Comparison of ENCODE assay signal across 1 cellular context in the genomic region with DNA sequence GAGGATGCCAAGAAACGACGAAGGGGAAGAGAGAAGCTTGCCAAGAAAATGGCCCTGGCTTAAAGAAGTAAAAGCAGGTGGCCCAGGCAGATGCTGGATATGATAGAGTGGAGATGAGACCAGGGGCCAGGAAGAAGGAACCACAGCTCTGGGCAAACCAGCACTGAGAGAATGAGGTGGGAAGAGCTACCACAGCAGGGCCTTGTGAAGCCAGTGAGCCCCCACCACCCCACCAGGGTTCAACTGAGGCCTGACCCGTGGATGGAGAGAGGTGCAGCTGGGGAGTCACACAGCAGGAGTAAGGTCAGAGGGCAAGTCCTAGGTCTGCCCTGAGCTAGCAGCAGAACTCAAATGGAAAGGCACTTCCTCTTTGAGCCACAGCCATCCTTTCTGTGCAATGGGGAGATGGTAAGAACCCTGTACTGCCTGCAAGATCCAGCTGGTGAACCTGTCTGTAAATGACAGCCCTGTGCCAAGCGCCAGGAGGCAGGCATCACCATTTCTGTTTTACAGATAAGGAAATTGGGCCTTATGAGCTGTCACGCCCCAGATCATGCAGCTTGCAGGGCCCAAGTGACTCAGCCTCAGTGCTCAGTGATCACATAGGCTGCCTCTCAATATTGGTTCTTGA.
A peak's percentile ranks its signal among the peaks of the same experiment; 100 is the strongest.
TF ChIP-seq lines count a peak whose summit lies in the region.

No MANE protein-coding gene starts in this region.

TF ChIP-seq in K562, 482 proteins besides CTCF, POLR2A, EP300 and RAD21 (continued from another document and continues in another):
- TF ChIP-seq, protein P1, sequence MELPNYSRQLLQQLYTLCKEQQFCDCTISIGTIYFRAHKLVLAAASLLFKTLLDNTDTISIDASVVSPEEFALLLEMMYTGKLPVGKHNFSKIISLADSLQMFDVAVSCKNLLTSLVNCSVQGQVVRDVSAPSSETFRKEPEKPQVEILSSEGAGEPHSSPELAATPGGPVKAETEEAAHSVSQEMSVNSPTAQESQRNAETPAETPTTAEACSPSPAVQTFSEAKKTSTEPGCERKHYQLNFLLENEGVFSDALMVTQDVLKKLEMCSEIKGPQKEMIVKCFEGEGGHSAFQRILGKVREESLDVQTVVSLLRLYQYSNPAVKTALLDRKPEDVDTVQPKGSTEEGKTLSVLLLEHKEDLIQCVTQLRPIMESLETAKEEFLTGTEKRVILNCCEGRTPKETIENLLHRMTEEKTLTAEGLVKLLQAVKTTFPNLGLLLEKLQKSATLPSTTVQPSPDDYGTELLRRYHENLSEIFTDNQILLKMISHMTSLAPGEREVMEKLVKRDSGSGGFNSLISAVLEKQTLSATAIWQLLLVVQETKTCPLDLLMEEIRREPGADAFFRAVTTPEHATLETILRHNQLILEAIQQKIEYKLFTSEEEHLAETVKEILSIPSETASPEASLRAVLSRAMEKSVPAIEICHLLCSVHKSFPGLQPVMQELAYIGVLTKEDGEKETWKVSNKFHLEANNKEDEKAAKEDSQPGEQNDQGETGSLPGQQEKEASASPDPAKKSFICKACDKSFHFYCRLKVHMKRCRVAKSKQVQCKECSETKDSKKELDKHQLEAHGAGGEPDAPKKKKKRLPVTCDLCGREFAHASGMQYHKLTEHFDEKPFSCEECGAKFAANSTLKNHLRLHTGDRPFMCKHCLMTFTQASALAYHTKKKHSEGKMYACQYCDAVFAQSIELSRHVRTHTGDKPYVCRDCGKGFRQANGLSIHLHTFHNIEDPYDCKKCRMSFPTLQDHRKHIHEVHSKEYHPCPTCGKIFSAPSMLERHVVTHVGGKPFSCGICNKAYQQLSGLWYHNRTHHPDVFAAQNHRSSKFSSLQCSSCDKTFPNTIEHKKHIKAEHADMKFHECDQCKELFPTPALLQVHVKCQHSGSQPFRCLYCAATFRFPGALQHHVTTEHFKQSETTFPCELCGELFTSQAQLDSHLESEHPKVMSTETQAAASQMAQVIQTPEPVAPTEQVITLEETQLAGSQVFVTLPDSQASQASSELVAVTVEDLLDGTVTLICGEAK (IDR thresholded peaks at IDR 0.05) = no peak
- TF ChIP-seq, protein P1 (CRISPR knock-in tag; IDR thresholded peaks at IDR 0.05) = 0 out of 2 replicates have a peak, but pooled peaks have one; percentile 11
- TF ChIP-seq PHB2 (IDR thresholded peaks at IDR 0.05; ENCODE audit: low read depth) = no peak
- TF ChIP-seq EP400 (IDR thresholded peaks at IDR 0.05) = no peak
- TF ChIP-seq, protein P2, sequence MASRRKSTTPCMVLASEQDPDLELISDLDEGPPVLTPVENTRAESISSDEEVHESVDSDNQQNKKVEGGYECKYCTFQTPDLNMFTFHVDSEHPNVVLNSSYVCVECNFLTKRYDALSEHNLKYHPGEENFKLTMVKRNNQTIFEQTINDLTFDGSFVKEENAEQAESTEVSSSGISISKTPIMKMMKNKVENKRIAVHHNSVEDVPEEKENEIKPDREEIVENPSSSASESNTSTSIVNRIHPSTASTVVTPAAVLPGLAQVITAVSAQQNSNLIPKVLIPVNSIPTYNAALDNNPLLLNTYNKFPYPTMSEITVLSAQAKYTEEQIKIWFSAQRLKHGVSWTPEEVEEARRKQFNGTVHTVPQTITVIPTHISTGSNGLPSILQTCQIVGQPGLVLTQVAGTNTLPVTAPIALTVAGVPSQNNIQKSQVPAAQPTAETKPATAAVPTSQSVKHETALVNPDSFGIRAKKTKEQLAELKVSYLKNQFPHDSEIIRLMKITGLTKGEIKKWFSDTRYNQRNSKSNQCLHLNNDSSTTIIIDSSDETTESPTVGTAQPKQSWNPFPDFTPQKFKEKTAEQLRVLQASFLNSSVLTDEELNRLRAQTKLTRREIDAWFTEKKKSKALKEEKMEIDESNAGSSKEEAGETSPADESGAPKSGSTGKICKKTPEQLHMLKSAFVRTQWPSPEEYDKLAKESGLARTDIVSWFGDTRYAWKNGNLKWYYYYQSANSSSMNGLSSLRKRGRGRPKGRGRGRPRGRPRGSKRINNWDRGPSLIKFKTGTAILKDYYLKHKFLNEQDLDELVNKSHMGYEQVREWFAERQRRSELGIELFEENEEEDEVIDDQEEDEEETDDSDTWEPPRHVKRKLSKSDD (conservative IDR thresholded peaks at IDR 0.05; ENCODE audit: low read length) = no peak
- TF ChIP-seq, protein P3, sequence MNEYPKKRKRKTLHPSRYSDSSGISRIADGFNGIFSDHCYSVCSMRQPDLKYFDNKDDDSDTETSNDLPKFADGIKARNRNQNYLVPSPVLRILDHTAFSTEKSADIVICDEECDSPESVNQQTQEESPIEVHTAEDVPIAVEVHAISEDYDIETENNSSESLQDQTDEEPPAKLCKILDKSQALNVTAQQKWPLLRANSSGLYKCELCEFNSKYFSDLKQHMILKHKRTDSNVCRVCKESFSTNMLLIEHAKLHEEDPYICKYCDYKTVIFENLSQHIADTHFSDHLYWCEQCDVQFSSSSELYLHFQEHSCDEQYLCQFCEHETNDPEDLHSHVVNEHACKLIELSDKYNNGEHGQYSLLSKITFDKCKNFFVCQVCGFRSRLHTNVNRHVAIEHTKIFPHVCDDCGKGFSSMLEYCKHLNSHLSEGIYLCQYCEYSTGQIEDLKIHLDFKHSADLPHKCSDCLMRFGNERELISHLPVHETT (CRISPR knock-in tag; conservative IDR thresholded peaks at IDR 0.05 in 1 of 2, IDR thresholded peaks at IDR 0.05 in 1 of 2) = 0 out of 4 replicates have a peak, but pooled peaks of 1 of the 2 experiments have one; percentile 28
- no peak for TF ChIP-seq MCM2 (IDR thresholded peaks at IDR 0.05; ENCODE audit: low read depth)
- no peak for TF ChIP-seq ZNF589 (CRISPR knock-in tag; IDR thresholded peaks at IDR 0.05; ENCODE audit: low read depth)
- TF ChIP-seq GABPB2 (CRISPR knock-in tag; conservative IDR thresholded peaks at IDR 0.05) = no peak
- TF ChIP-seq FOSL1 (tag; conservative IDR thresholded peaks at IDR 0.05) = peak; percentile 79
- no peak for TF ChIP-seq PPARD (CRISPR knock-in tag; IDR thresholded peaks at IDR 0.05)
- TF ChIP-seq KLF16 (IDR thresholded peaks at IDR 0.05) = no peak
- no peak for TF ChIP-seq COPS2 (conservative IDR thresholded peaks at IDR 0.05)
- TF ChIP-seq, protein P4, sequence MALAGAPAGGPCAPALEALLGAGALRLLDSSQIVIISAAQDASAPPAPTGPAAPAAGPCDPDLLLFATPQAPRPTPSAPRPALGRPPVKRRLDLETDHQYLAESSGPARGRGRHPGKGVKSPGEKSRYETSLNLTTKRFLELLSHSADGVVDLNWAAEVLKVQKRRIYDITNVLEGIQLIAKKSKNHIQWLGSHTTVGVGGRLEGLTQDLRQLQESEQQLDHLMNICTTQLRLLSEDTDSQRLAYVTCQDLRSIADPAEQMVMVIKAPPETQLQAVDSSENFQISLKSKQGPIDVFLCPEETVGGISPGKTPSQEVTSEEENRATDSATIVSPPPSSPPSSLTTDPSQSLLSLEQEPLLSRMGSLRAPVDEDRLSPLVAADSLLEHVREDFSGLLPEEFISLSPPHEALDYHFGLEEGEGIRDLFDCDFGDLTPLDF (CRISPR knock-in tag; IDR thresholded peaks at IDR 0.05) = no peak
- TF ChIP-seq FOXA3 (CRISPR knock-in tag; conservative IDR thresholded peaks at IDR 0.05 in 1 of 2, IDR thresholded peaks at IDR 0.05 in 1 of 2) = 0 out of 4 replicates have a peak, but pooled peaks of 1 of the 2 experiments have one; percentile 14
- TF ChIP-seq CBFA2T2 (conservative IDR thresholded peaks at IDR 0.05) = no peak; the same call in 1 of the 2 replicates
- TF ChIP-seq, protein P5, sequence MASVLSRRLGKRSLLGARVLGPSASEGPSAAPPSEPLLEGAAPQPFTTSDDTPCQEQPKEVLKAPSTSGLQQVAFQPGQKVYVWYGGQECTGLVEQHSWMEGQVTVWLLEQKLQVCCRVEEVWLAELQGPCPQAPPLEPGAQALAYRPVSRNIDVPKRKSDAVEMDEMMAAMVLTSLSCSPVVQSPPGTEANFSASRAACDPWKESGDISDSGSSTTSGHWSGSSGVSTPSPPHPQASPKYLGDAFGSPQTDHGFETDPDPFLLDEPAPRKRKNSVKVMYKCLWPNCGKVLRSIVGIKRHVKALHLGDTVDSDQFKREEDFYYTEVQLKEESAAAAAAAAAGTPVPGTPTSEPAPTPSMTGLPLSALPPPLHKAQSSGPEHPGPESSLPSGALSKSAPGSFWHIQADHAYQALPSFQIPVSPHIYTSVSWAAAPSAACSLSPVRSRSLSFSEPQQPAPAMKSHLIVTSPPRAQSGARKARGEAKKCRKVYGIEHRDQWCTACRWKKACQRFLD (CRISPR knock-in tag; IDR thresholded peaks at IDR 0.05) = no peak
- TF ChIP-seq XRCC3 (IDR thresholded peaks at IDR 0.05) = no peak
- no peak for TF ChIP-seq ZEB2 (IDR thresholded peaks at IDR 0.05)
- TF ChIP-seq, protein P6, sequence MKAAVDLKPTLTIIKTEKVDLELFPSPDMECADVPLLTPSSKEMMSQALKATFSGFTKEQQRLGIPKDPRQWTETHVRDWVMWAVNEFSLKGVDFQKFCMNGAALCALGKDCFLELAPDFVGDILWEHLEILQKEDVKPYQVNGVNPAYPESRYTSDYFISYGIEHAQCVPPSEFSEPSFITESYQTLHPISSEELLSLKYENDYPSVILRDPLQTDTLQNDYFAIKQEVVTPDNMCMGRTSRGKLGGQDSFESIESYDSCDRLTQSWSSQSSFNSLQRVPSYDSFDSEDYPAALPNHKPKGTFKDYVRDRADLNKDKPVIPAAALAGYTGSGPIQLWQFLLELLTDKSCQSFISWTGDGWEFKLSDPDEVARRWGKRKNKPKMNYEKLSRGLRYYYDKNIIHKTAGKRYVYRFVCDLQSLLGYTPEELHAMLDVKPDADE (conservative IDR thresholded peaks at IDR 0.05; ENCODE audit: control insufficient read depth, low read depth, low read length) = no peak
- TF ChIP-seq SMARCC2 (IDR thresholded peaks at IDR 0.05; ENCODE audit: low read depth) = no peak
- TF ChIP-seq CAMTA2 (CRISPR knock-in tag; conservative IDR thresholded peaks at IDR 0.05) = no peak
- TF ChIP-seq, protein P7, sequence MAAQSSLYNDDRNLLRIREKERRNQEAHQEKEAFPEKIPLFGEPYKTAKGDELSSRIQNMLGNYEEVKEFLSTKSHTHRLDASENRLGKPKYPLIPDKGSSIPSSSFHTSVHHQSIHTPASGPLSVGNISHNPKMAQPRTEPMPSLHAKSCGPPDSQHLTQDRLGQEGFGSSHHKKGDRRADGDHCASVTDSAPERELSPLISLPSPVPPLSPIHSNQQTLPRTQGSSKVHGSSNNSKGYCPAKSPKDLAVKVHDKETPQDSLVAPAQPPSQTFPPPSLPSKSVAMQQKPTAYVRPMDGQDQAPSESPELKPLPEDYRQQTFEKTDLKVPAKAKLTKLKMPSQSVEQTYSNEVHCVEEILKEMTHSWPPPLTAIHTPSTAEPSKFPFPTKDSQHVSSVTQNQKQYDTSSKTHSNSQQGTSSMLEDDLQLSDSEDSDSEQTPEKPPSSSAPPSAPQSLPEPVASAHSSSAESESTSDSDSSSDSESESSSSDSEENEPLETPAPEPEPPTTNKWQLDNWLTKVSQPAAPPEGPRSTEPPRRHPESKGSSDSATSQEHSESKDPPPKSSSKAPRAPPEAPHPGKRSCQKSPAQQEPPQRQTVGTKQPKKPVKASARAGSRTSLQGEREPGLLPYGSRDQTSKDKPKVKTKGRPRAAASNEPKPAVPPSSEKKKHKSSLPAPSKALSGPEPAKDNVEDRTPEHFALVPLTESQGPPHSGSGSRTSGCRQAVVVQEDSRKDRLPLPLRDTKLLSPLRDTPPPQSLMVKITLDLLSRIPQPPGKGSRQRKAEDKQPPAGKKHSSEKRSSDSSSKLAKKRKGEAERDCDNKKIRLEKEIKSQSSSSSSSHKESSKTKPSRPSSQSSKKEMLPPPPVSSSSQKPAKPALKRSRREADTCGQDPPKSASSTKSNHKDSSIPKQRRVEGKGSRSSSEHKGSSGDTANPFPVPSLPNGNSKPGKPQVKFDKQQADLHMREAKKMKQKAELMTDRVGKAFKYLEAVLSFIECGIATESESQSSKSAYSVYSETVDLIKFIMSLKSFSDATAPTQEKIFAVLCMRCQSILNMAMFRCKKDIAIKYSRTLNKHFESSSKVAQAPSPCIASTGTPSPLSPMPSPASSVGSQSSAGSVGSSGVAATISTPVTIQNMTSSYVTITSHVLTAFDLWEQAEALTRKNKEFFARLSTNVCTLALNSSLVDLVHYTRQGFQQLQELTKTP (IDR thresholded peaks at IDR 0.05; ENCODE audit: low read depth in 1 of 2, partially characterized antibody in 2 of 2) = no peak
